Comparison of ENCODE assay signal across 10 cellular contexts in genomic region chr5:131379071-131379538, GRCh38.
A peak's percentile ranks its signal among the peaks of the same experiment; 100 is the strongest.
DNase-seq lines count a peak whose midpoint lies in the region; ATAC-seq and TF ChIP-seq lines count a peak whose summit lies in the region.
"Had no signal": no experiment of that assay in that cellular context is flagged by ENCODE, and none has a peak within 500 bp of the region (broad histone marks: within the 10 kb centered on the region; RNA-seq: fewer than 3 reads in every experiment).

No MANE protein-coding gene starts in this region.

- H3K4me3 Mint-ChIP-seq in activated naive CD4-positive, alpha-beta T cell treated with anti-CD3 and anti-CD28 coated beads, Interleukin-2, amount 10 ng/mL, durations not matched to agents 7 days and 5 days: peak overlapping the region; percentile 38
- H3K4me3 Mint-ChIP-seq in type B pancreatic cell: no peak overlapping the region
- no peak overlapping the region for H3K4me3 Mint-ChIP-seq in MCF 10A (ENCODE audit: unreplicated experiment)

- H3K4me1 ChIP-seq in Panc1 (ENCODE audit: control insufficient read depth, insufficient read depth, low read length): peaks cover 52% of the 10 kb centered on the region

- H3K36me3 ChIP-seq in Panc1 (ENCODE audit: control insufficient read depth, insufficient read depth, low read length): no peaks in the 10 kb centered on the region

- no TSS peak for BruUV-seq in Panc1 (replicated peaks; lab: Mats Ljungman, UMichigan)
- BruUV-seq in MCF 10A (replicated peaks; lab: Mats Ljungman, UMichigan): no TSS peak

- no peaks in the 10 kb centered on the region for H3K27me3 Mint-ChIP-seq in activated naive CD4-positive, alpha-beta T cell treated with anti-CD3 and anti-CD28 coated beads, Interleukin-2, amount 10 ng/mL, durations not matched to agents 7 days and 5 days
- H3K27me3 Mint-ChIP-seq in type B pancreatic cell (no peaks in the 10 kb centered on the region), MCF 10A (ENCODE audit: insufficient read depth, unreplicated experiment) (no peaks in the 10 kb centered on the region)

- CTCF ChIA-PET in activated naive CD4-positive, alpha-beta T cell treated with anti-CD3 and anti-CD28 coated beads, Interleukin-2, amount 10 ng/mL, durations not matched to agents 7 days and 5 days (lab: Charles Lee): interaction anchor here (0.6 to 2.6 kb wide), 6 partner anchors 10 to 114 kb away, joined by 3 to 11 read pairs (median 4); no protein-coding TSS in a partner anchor
- CTCF ChIA-PET in Panc1 (lab: Charles Lee) (no interaction called here), MCF 10A (lab: Yijun Ruan, JAX) (interaction anchor here (0.5 to 1.6 kb wide), 5 partner anchors 36 to 216 kb away, joined by 3 to 4 read pairs (median 3); no protein-coding TSS in a partner anchor)

- H3K4me1 Mint-ChIP-seq in activated naive CD4-positive, alpha-beta T cell treated with anti-CD3 and anti-CD28 coated beads, Interleukin-2, amount 10 ng/mL, durations not matched to agents 7 days and 5 days: peaks cover 94% of the 10 kb centered on the region
- H3K4me1 Mint-ChIP-seq in type B pancreatic cell (ENCODE audit: unreplicated experiment) (peaks cover 21% of the 10 kb centered on the region), MCF 10A (ENCODE audit: insufficient read depth, unreplicated experiment) (peaks cover 29% of the 10 kb centered on the region)

- H3K36me3 Mint-ChIP-seq in activated naive CD4-positive, alpha-beta T cell treated with anti-CD3 and anti-CD28 coated beads, Interleukin-2, amount 10 ng/mL, durations not matched to agents 7 days and 5 days: peaks cover 37% of the 10 kb centered on the region
- H3K36me3 Mint-ChIP-seq in type B pancreatic cell (peaks cover 12% of the 10 kb centered on the region), MCF 10A (ENCODE audit: insufficient read depth, unreplicated experiment) (peaks cover 33% of the 10 kb centered on the region)

- H3K27ac Mint-ChIP-seq in activated naive CD4-positive, alpha-beta T cell treated with anti-CD3 and anti-CD28 coated beads, Interleukin-2, amount 10 ng/mL, durations not matched to agents 7 days and 5 days: peak overlapping the region; percentile 93
- peak overlapping the region; percentile 55 for H3K27ac Mint-ChIP-seq in type B pancreatic cell
- H3K27ac Mint-ChIP-seq in MCF 10A (ENCODE audit: low read depth, unreplicated experiment): no peak overlapping the region

- no peaks in the 10 kb centered on the region for H3K9me3 ChIP-seq in Panc1 (ENCODE audit: control insufficient read depth, insufficient read depth, low read depth, low read length)

- intact Hi-C loops in Panc1 (cut with micrococcal nuclease; ENCODE audit: unreplicated experiment) (no loop called here), MCF 10A (cut with micrococcal nuclease) (no loop called here)

- TF ChIP-seq CTCF in Panc1 (IDR thresholded peaks at IDR 0.05) (no peak), fibroblast of pulmonary artery (IDR thresholded peaks at IDR 0.05; ENCODE audit: low read length, missing control alignments) (no peak), type B pancreatic cell (conservative IDR thresholded peaks at IDR 0.05) (no peak), MCF 10A (IDR thresholded peaks at IDR 0.05; ENCODE audit: unreplicated experiment) (no peak)

- no peaks in the 10 kb centered on the region for H3K9me3 Mint-ChIP-seq in activated naive CD4-positive, alpha-beta T cell treated with anti-CD3 and anti-CD28 coated beads, Interleukin-2, amount 10 ng/mL, durations not matched to agents 7 days and 5 days
- H3K9me3 Mint-ChIP-seq in type B pancreatic cell (no peaks in the 10 kb centered on the region), MCF 10A (ENCODE audit: unreplicated experiment) (no peaks in the 10 kb centered on the region)

- POLR2A ChIA-PET in Panc1 (lab: Charles Lee): interaction anchor here (1.2 kb wide), 1 partner anchor 102 kb away, joined by 3 read pairs; no protein-coding TSS in a partner anchor
- POLR2A ChIA-PET in MCF 10A (lab: Yijun Ruan, JAX): interaction anchor here (0.9 to 4.8 kb wide), 7 partner anchors 8 to 120 kb away, joined by 3 to 38 read pairs (median 3); partner anchors contain the start of gene CDC42SE2

- peak overlapping the region; percentile 76 for H3K27ac ChIP-seq in Panc1 (ENCODE audit: low read length)
- H3K27ac ChIP-seq: PC-9 had no signal

- H3K4me3 ChIP-seq in Panc1 (ENCODE audit: low read depth in 2 of 2, low read length in 2 of 2): no peak overlapping the region; a peak in 1 of 4 replicates
- no peak overlapping the region for H3K4me3 ChIP-seq in fibroblast of pulmonary artery (replicated peaks; ENCODE audit: low read depth, low read length)
- H3K4me3 ChIP-seq: PC-9 had no signal

- no peaks in the 10 kb centered on the region for H3K27me3 ChIP-seq in Panc1 (ENCODE audit: control insufficient read depth, insufficient read depth, low read length)

- DNase-seq in activated naive CD4-positive, alpha-beta T cell treated with anti-CD3 and anti-CD28 coated beads, Interleukin-2, amount 10 ng/mL, durations not matched to agents 7 days and 5 days: no peak
- DNase-seq in activated naive CD4-positive, alpha-beta T cell (lab: John Stamatoyannopoulos, UW): no peak
- DNase-seq in Panc1 (ENCODE audit: low read depth, low spot score) (no peak), fibroblast of pulmonary artery (ENCODE audit: low read depth) (peak; percentile 64), type B pancreatic cell (ENCODE audit: extremely low spot score, unreplicated experiment) (no peak), NCI-H345 (lab: John Stamatoyannopoulos, UW) (no peak), MCF 10A (ENCODE audit: unreplicated experiment) (no peak)
- DNase-seq: DMS79 treated with DMSO at 0.1 percent for 48 hours, PC-9 had no signal

- in situ Hi-C loops in Panc1 (cut with HindIII; ENCODE audit: low pct_unique_long_range_greater_than_20kb, low sequenced_read_pairs): no loop called here

- ATAC-seq in Panc1 (peak; percentile 36; the same call in 1 of the 2 replicates), HG02973 (IDR thresholded peaks at IDR 0.05; ENCODE audit: unreplicated experiment) (no peak)
